ENCODE assay signal across 17 cellular contexts in genomic region chr17:65589321-65589720, GRCh38.
"Had no signal": no experiment of that assay in that cellular context is flagged by ENCODE, and none has a peak within 500 bp of the region (broad histone marks: within the 10 kb centered on the region; RNA-seq: fewer than 3 reads in every experiment).

No MANE protein-coding gene starts in this region.

- H3K36me3 ChIP-seq: cardiac muscle cell, gastroesophageal sphincter, right atrium auricular region had no signal

- H3K9me3 ChIP-seq: gastroesophageal sphincter, right atrium auricular region had no signal

- H3K27me3 ChIP-seq: cardiac muscle cell, gastroesophageal sphincter, right atrium auricular region had no signal

- H3K4me3 ChIP-seq: cardiac muscle cell, gastroesophageal sphincter, right atrium auricular region, skin epidermis had no signal

- FAIRE-seq: colon, endometrium had no signal

- DNase-seq: activated CD4-positive, alpha-beta memory T cell treated with anti-CD3 and anti-CD28 coated beads for 36 hours; activated CD4-positive, alpha-beta T cell treated with anti-CD3 and anti-CD28 coated beads for 36 hours; activated CD8-positive, alpha-beta memory T cell treated with anti-CD3 and anti-CD28 coated beads, Interleukin-2, amount 10 ng/mL, durations not matched to agents 7 days and 5 days; activated naive CD4-positive, alpha-beta T cell treated with anti-CD3 and anti-CD28 coated beads, Interleukin-2, amount 10 ng/mL, durations not matched to agents 7 days and 5 days; activated T-cell treated with anti-CD3 and anti-CD28 coated beads, Interleukin-2, amount 50 U/mL, for 24 hours; mesenchymal stem cell; occipital lobe; stimulated activated CD4-positive, alpha-beta T cell treated with anti-CD3 and anti-CD28 coated beads, Interleukin-4, amount 100 ng/mL, for 24 hours; stimulated activated naive CD4-positive, alpha-beta T cell; T-helper 17 cell; trophoblast cell had no signal

- H3K27ac ChIP-seq: cardiac muscle cell, gastroesophageal sphincter, right atrium auricular region had no signal
